ENCODE assay signal across 15 cellular contexts in the genomic region with DNA sequence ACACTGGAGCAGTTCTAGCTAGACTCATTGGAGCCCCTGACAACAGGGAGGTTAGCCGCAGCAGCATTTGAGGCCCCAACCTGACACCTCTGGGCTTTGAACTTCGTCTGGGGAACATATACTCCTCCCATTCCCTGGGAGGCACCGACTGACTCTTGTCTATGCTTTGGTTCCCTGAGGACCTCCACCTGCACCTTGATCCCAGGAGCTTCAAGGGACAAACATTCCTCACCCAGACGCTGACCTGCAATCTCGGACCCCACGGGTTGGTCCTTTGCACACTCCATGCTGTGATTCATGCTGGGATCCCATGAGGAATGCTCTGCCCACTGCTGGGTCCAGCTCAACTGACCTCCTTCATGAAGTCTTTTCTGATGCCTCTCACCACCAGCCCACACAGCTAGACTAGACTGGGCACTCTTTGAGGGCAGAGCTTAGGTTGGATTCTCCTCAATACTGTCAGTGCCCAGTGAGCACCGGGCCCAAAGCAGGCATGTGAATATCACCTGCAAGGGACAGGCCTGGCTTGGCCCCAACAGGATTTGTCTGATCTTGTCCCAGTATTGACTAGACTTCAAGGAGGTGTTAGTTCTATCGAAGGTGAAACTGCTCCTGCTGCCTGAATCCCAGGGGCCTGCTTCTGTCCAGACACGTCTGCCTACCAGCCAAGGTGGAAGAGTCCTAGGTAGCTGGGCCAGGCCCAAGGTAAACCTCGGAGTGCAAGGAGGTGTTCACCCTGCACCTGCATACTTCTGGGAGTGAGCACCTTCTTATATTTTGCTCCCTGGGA.
"Had no signal": no experiment of that assay in that cellular context is flagged by ENCODE, and none has a peak within 500 bp of the region (broad histone marks: within the 10 kb centered on the region; RNA-seq: fewer than 3 reads in every experiment).

No MANE protein-coding gene starts in this region.

- H3K9me3 ChIP-seq: esophagus squamous epithelium, left ventricle myocardium inferior, psoas muscle, right lobe of liver, thyroid gland, vagina had no signal

- H3K4me3 ChIP-seq: esophagus squamous epithelium, left ventricle myocardium inferior, psoas muscle, right lobe of liver, thyroid gland, vagina had no signal

- H3K27me3 ChIP-seq: right lobe of liver, thyroid gland, vagina had no signal

- H3K36me3 ChIP-seq: esophagus squamous epithelium, left ventricle myocardium inferior, right lobe of liver, thyroid gland, vagina had no signal

- FAIRE-seq: kidney had no signal

- ATAC-seq: natural killer cell, psoas muscle, right lobe of liver had no signal

- H3K4me1 ChIP-seq: left ventricle myocardium inferior, psoas muscle, right lobe of liver, thyroid gland, vagina had no signal

- DNase-seq: activated CD4-positive, alpha-beta T cell treated with anti-CD3 and anti-CD28 coated beads, Interleukin-2, amount 10 ng/mL, durations not matched to agents 7 days and 5 days; activated naive CD4-positive, alpha-beta T cell treated with Interleukin-2 at 50 U/mL for 16 hours; aorta; cerebellar nuclear complex; esophagus squamous epithelium; hippocampal formation; kidney; left ventricle myocardium inferior; mesenchymal stem cell; natural killer cell; psoas muscle; stimulated activated CD4-positive, alpha-beta T cell treated with anti-CD3 and anti-CD28 coated beads, Interleukin-1b, Interleukin-23, amount 100 ng/mL, for 48 hours had no signal

- H3K27ac ChIP-seq: esophagus squamous epithelium, left ventricle myocardium inferior, psoas muscle, right lobe of liver, thyroid gland, vagina had no signal
